1 cellular context compared by ENCODE assay signal in the genomic region with DNA sequence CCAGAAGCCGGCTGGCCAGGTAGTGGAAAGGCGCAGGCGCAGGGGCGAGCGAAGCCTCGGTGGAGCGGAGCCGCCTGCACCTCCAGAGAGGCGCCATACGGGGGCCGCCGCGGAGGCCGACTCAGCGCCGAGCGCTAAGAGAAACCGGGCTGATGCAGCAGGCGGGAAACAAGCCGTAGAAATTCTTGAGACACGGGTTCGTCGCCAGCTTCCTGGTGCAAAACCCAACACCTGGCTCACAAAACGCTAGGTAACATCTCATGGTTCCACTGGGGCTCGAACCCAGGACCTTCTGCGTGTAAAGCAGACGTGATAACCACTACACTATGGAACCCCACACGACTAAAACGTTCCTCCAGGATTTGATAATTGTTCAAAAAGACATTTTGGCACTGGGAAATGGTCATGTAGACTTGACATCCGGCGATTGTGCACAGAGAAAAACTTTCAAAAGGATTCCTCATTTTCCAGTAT.
TF ChIP-seq lines count a peak whose summit lies in the region.

No MANE protein-coding gene starts in this region.

TF ChIP-seq in HepG2, 621 proteins besides CTCF, POLR2A, EP300 and RAD21 (continued from another document and continues in another):
- TF ChIP-seq ZNF878 (CRISPR knock-in tag; IDR thresholded peaks at IDR 0.05) (no peak), KLF13 (CRISPR knock-in tag; IDR thresholded peaks at IDR 0.05) (no peak), ZNF263 (CRISPR knock-in tag; IDR thresholded peaks at IDR 0.05) (peak; percentile 32; the same call in 1 of the 2 replicates), ZNF121 (CRISPR knock-in tag; IDR thresholded peaks at IDR 0.05) (0 out of 2 replicates have a peak, but pooled peaks have one; percentile 19), NR2C2 (CRISPR knock-in tag; IDR thresholded peaks at IDR 0.05; ENCODE audit: borderline replicate concordance) (peak; percentile 42; the same call in 1 of the 2 replicates), ZFYVE20 (CRISPR knock-in tag; IDR thresholded peaks at IDR 0.05; ENCODE audit: borderline replicate concordance, low read depth) (no peak), HNRNPLL (IDR thresholded peaks at IDR 0.05; ENCODE audit: low read depth, low read length, poor library complexity, severe bottlenecking) (peak; percentile 81), NFKBIZ (CRISPR knock-in tag; IDR thresholded peaks at IDR 0.05) (0 out of 2 replicates have a peak, but pooled peaks have one; percentile 15), ZC3H13 (CRISPR knock-in tag; IDR thresholded peaks at IDR 0.05) (no peak), ZNF317 (CRISPR knock-in tag; IDR thresholded peaks at IDR 0.05) (no peak), YY1 (IDR thresholded peaks at IDR 0.05; ENCODE audit: insufficient read depth, insufficient replicate concordance, low read depth, low read length) (peak; percentile 4), CC2D1A (CRISPR knock-in tag; IDR thresholded peaks at IDR 0.05) (no peak), BCL6 (CRISPR knock-in tag; IDR thresholded peaks at IDR 0.05) (peak; percentile 51; the same call in 1 of the 2 replicates), ZFP90 (CRISPR knock-in tag; IDR thresholded peaks at IDR 0.05; ENCODE audit: borderline replicate concordance) (peak; percentile 17; the same call in 1 of the 2 replicates), ZNF33A (CRISPR knock-in tag; IDR thresholded peaks at IDR 0.05; ENCODE audit: borderline replicate concordance) (no peak; the same call in 1 of the 2 replicates), ZBTB7B (CRISPR knock-in tag; IDR thresholded peaks at IDR 0.05) (peak; percentile 45; the same call in 1 of the 2 replicates), MBD4 (IDR thresholded peaks at IDR 0.05; ENCODE audit: borderline replicate concordance, low read length) (no peak), ZNF124 (CRISPR knock-in tag; IDR thresholded peaks at IDR 0.05) (peak; percentile 67; the same call in 1 of the 2 replicates), ZMYM4 (CRISPR knock-in tag; IDR thresholded peaks at IDR 0.05) (peak; percentile 73), GPN1 (CRISPR knock-in tag; IDR thresholded peaks at IDR 0.05; ENCODE audit: borderline replicate concordance) (no peak), ZNF232 (CRISPR knock-in tag; IDR thresholded peaks at IDR 0.05; ENCODE audit: borderline replicate concordance) (0 out of 2 replicates have a peak, but pooled peaks have one; percentile 20), GABPA (IDR thresholded peaks at IDR 0.05; ENCODE audit: low read depth, low read length) (no peak), GABPA (CRISPR knock-in tag; IDR thresholded peaks at IDR 0.05; ENCODE audit: low read depth) (peak; percentile 42; the same call in 1 of the 2 replicates), ZNF782 (CRISPR knock-in tag; IDR thresholded peaks at IDR 0.05; ENCODE audit: borderline replicate concordance) (peak; percentile 99), ZNF138 (CRISPR knock-in tag; IDR thresholded peaks at IDR 0.05; ENCODE audit: low read depth) (peak; percentile 80; the same call in 1 of the 2 replicates), RFX1 (IDR thresholded peaks at IDR 0.05) (no peak), RFX3 (CRISPR knock-in tag; IDR thresholded peaks at IDR 0.05) (no peak)
- TF ChIP-seq, protein P1, sequence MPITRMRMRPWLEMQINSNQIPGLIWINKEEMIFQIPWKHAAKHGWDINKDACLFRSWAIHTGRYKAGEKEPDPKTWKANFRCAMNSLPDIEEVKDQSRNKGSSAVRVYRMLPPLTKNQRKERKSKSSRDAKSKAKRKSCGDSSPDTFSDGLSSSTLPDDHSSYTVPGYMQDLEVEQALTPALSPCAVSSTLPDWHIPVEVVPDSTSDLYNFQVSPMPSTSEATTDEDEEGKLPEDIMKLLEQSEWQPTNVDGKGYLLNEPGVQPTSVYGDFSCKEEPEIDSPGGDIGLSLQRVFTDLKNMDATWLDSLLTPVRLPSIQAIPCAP (CRISPR knock-in tag; IDR thresholded peaks at IDR 0.05; ENCODE audit: low read depth) = peak; percentile 85; the same call in 1 of the 2 replicates
- TF ChIP-seq, protein P2, sequence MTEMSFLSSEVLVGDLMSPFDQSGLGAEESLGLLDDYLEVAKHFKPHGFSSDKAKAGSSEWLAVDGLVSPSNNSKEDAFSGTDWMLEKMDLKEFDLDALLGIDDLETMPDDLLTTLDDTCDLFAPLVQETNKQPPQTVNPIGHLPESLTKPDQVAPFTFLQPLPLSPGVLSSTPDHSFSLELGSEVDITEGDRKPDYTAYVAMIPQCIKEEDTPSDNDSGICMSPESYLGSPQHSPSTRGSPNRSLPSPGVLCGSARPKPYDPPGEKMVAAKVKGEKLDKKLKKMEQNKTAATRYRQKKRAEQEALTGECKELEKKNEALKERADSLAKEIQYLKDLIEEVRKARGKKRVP (CRISPR knock-in tag; IDR thresholded peaks at IDR 0.05) = 0 out of 4 replicates have a peak, but pooled peaks of 1 of the 2 experiments have one; percentile 10
- TF ChIP-seq, protein P3, sequence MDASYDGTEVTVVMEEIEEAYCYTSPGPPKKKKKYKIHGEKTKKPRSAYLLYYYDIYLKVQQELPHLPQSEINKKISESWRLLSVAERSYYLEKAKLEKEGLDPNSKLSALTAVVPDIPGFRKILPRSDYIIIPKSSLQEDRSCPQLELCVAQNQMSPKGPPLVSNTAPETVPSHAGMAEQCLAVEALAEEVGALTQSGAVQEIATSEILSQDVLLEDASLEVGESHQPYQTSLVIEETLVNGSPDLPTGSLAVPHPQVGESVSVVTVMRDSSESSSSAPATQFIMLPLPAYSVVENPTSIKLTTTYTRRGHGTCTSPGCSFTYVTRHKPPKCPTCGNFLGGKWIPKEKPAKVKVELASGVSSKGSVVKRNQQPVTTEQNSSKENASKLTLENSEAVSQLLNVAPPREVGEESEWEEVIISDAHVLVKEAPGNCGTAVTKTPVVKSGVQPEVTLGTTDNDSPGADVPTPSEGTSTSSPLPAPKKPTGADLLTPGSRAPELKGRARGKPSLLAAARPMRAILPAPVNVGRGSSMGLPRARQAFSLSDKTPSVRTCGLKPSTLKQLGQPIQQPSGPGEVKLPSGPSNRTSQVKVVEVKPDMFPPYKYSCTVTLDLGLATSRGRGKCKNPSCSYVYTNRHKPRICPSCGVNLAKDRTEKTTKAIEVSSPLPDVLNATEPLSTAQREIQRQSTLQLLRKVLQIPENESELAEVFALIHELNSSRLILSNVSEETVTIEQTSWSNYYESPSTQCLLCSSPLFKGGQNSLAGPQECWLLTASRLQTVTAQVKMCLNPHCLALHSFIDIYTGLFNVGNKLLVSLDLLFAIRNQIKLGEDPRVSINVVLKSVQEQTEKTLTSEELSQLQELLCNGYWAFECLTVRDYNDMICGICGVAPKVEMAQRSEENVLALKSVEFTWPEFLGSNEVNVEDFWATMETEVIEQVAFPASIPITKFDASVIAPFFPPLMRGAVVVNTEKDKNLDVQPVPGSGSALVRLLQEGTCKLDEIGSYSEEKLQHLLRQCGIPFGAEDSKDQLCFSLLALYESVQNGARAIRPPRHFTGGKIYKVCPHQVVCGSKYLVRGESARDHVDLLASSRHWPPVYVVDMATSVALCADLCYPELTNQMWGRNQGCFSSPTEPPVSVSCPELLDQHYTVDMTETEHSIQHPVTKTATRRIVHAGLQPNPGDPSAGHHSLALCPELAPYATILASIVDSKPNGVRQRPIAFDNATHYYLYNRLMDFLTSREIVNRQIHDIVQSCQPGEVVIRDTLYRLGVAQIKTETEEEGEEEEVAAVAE (CRISPR knock-in tag; IDR thresholded peaks at IDR 0.05; ENCODE audit: borderline replicate concordance) = peak; percentile 50; the same call in 1 of the 2 replicates
- TF ChIP-seq, protein P4, sequence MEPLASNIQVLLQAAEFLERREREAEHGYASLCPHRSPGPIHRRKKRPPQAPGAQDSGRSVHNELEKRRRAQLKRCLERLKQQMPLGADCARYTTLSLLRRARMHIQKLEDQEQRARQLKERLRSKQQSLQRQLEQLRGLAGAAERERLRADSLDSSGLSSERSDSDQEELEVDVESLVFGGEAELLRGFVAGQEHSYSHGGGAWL (CRISPR knock-in tag; IDR thresholded peaks at IDR 0.05) = 0 out of 2 replicates have a peak, but pooled peaks have one; percentile 50
- TF ChIP-seq, protein P5, sequence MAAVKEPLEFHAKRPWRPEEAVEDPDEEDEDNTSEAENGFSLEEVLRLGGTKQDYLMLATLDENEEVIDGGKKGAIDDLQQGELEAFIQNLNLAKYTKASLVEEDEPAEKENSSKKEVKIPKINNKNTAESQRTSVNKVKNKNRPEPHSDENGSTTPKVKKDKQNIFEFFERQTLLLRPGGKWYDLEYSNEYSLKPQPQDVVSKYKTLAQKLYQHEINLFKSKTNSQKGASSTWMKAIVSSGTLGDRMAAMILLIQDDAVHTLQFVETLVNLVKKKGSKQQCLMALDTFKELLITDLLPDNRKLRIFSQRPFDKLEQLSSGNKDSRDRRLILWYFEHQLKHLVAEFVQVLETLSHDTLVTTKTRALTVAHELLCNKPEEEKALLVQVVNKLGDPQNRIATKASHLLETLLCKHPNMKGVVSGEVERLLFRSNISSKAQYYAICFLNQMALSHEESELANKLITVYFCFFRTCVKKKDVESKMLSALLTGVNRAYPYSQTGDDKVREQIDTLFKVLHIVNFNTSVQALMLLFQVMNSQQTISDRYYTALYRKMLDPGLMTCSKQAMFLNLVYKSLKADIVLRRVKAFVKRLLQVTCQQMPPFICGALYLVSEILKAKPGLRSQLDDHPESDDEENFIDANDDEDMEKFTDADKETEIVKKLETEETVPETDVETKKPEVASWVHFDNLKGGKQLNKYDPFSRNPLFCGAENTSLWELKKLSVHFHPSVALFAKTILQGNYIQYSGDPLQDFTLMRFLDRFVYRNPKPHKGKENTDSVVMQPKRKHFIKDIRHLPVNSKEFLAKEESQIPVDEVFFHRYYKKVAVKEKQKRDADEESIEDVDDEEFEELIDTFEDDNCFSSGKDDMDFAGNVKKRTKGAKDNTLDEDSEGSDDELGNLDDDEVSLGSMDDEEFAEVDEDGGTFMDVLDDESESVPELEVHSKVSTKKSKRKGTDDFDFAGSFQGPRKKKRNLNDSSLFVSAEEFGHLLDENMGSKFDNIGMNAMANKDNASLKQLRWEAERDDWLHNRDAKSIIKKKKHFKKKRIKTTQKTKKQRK (IDR thresholded peaks at IDR 0.05; ENCODE audit: low read length) = no peak
- TF ChIP-seq, protein P6, sequence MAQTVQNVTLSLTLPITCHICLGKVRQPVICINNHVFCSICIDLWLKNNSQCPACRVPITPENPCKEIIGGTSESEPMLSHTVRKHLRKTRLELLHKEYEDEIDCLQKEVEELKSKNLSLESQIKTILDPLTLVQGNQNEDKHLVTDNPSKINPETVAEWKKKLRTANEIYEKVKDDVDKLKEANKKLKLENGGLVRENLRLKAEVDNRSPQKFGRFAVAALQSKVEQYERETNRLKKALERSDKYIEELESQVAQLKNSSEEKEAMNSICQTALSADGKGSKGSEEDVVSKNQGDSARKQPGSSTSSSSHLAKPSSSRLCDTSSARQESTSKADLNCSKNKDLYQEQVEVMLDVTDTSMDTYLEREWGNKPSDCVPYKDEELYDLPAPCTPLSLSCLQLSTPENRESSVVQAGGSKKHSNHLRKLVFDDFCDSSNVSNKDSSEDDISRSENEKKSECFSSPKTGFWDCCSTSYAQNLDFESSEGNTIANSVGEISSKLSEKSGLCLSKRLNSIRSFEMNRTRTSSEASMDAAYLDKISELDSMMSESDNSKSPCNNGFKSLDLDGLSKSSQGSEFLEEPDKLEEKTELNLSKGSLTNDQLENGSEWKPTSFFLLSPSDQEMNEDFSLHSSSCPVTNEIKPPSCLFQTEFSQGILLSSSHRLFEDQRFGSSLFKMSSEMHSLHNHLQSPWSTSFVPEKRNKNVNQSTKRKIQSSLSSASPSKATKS (CRISPR knock-in tag; IDR thresholded peaks at IDR 0.05) = no peak
- TF ChIP-seq, protein P7, sequence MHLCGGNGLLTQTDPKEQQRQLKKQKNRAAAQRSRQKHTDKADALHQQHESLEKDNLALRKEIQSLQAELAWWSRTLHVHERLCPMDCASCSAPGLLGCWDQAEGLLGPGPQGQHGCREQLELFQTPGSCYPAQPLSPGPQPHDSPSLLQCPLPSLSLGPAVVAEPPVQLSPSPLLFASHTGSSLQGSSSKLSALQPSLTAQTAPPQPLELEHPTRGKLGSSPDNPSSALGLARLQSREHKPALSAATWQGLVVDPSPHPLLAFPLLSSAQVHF (CRISPR knock-in tag; IDR thresholded peaks at IDR 0.05) = no peak
- TF ChIP-seq, protein P8, sequence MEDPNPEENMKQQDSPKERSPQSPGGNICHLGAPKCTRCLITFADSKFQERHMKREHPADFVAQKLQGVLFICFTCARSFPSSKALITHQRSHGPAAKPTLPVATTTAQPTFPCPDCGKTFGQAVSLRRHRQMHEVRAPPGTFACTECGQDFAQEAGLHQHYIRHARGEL (CRISPR knock-in tag; IDR thresholded peaks at IDR 0.05) = no peak
- TF ChIP-seq, protein P9, sequence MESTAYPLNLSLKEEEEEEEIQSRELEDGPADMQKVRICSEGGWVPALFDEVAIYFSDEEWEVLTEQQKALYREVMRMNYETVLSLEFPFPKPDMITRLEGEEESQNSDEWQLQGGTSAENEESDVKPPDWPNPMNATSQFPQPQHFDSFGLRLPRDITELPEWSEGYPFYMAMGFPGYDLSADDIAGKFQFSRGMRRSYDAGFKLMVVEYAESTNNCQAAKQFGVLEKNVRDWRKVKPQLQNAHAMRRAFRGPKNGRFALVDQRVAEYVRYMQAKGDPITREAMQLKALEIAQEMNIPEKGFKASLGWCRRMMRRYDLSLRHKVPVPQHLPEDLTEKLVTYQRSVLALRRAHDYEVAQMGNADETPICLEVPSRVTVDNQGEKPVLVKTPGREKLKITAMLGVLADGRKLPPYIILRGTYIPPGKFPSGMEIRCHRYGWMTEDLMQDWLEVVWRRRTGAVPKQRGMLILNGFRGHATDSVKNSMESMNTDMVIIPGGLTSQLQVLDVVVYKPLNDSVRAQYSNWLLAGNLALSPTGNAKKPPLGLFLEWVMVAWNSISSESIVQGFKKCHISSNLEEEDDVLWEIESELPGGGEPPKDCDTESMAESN (CRISPR knock-in tag; conservative IDR thresholded peaks at IDR 0.05) = no peak
- TF ChIP-seq, protein P10, sequence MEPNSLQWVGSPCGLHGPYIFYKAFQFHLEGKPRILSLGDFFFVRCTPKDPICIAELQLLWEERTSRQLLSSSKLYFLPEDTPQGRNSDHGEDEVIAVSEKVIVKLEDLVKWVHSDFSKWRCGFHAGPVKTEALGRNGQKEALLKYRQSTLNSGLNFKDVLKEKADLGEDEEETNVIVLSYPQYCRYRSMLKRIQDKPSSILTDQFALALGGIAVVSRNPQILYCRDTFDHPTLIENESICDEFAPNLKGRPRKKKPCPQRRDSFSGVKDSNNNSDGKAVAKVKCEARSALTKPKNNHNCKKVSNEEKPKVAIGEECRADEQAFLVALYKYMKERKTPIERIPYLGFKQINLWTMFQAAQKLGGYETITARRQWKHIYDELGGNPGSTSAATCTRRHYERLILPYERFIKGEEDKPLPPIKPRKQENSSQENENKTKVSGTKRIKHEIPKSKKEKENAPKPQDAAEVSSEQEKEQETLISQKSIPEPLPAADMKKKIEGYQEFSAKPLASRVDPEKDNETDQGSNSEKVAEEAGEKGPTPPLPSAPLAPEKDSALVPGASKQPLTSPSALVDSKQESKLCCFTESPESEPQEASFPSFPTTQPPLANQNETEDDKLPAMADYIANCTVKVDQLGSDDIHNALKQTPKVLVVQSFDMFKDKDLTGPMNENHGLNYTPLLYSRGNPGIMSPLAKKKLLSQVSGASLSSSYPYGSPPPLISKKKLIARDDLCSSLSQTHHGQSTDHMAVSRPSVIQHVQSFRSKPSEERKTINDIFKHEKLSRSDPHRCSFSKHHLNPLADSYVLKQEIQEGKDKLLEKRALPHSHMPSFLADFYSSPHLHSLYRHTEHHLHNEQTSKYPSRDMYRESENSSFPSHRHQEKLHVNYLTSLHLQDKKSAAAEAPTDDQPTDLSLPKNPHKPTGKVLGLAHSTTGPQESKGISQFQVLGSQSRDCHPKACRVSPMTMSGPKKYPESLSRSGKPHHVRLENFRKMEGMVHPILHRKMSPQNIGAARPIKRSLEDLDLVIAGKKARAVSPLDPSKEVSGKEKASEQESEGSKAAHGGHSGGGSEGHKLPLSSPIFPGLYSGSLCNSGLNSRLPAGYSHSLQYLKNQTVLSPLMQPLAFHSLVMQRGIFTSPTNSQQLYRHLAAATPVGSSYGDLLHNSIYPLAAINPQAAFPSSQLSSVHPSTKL (CRISPR knock-in tag; IDR thresholded peaks at IDR 0.05) = peak; percentile 58
